Comparison of ENCODE assay signal across 11 cellular contexts in genomic region chr14:68922886-68923285, GRCh38. TPM values are rescaled to one million over a fixed set of nuclear protein-coding genes. Genes with fewer than 3 reads are reported as not detected.
DNase-seq lines count a peak whose midpoint lies in the region; ATAC-seq and TF ChIP-seq lines count a peak whose summit lies in the region.
"Had no signal": no experiment of that assay in that cellular context is flagged by ENCODE, and none has a peak within 500 bp of the region (broad histone marks: within the 10 kb centered on the region; RNA-seq: fewer than 3 reads in every experiment).

No MANE protein-coding gene starts in this region.

- H3K27ac ChIP-seq in AG04450 (ENCODE audit: low read depth, low read length) (peak overlapping the region; percentile 52), PC-9 (peak overlapping the region; percentile 70), fibroblast of lung (ENCODE audit: insufficient read depth, low read length) (peak overlapping the region; percentile 36), caudate nucleus (ENCODE audit: low read depth, low read length) (no peak overlapping the region)

- TF ChIP-seq CTCF in AG04450 (IDR thresholded peaks at IDR 0.05; ENCODE audit: low read depth, low read length) = no peak
- no peak for TF ChIP-seq CTCF in PC-9 (conservative IDR thresholded peaks at IDR 0.05)
- no peak for TF ChIP-seq CTCF in fibroblast of lung (conservative IDR thresholded peaks at IDR 0.05 in 1 of 2, IDR thresholded peaks at IDR 0.05 in 1 of 2; ENCODE audit: low read depth in 1 of 2, low read length in 2 of 2)
- TF ChIP-seq CTCF in omental fat pad (IDR thresholded peaks at IDR 0.05) = no peak

- CTCF ChIA-PET in AG04450 (lab: Charles Lee) (interaction anchor here (2.9 kb wide), 1 partner anchor 12 kb away, joined by 13 read pairs; no protein-coding TSS in a partner anchor), PC-9 (lab: Charles Lee) (no interaction called here)

- H3F3A ChIP-seq in PC-9 (ENCODE audit: insufficient read depth, low read depth) = peaks cover 75% of the 10 kb centered on the region; the same call in 1 of the 2 replicates

- H2AFZ ChIP-seq in PC-9 (no peak overlapping the region), fibroblast of lung (ENCODE audit: low read length) (no peak overlapping the region)

- H3K4me2 ChIP-seq in PC-9 = no peak overlapping the region
- H3K4me2 ChIP-seq in fibroblast of lung (ENCODE audit: extremely low read depth, insufficient read depth, low read length) = no peak overlapping the region

- H3K9me2 ChIP-seq in PC-9 (ENCODE audit: insufficient read depth) = no peaks in the 10 kb centered on the region

- DNase-seq in AG04450 (ENCODE audit: low read depth, low spot score) (no peak), PC-9 (no peak), fibroblast of lung (ENCODE audit: low read depth in 2 of 2) (no peak), omental fat pad (ENCODE audit: low spot score) (no peak), caudate nucleus (lab: John Stamatoyannopoulos, UW) (no peak), COLO829 (ENCODE audit: low spot score) (no peak)
- DNase-seq: amniotic stem cell; effector memory CD4-positive, alpha-beta T cell; MV-4-11 had no signal

- H3K79me2 ChIP-seq in PC-9 (ENCODE audit: low read depth) = peaks cover 97% of the 10 kb centered on the region
- H3K79me2 ChIP-seq in fibroblast of lung (ENCODE audit: control insufficient read depth, insufficient read depth, low read length) = peaks cover 91% of the 10 kb centered on the region

- POLR2A ChIA-PET in AG04450 (lab: Yijun Ruan, JAX) (no interaction called here), PC-9 (lab: Charles Lee; ENCODE audit: unreplicated experiment) (no interaction called here)

- peaks cover 47% of the 10 kb centered on the region for H3K4me1 ChIP-seq in PC-9 (replicated peaks; ENCODE audit: insufficient read depth)
- peaks cover 14% of the 10 kb centered on the region for H3K4me1 ChIP-seq in fibroblast of lung (ENCODE audit: control insufficient read depth, extremely low read depth, insufficient read depth, low read length)

- H3K36me3 ChIP-seq in PC-9 (ENCODE audit: low read depth) (peaks cover 48% of the 10 kb centered on the region), fibroblast of lung (ENCODE audit: control insufficient read depth, insufficient read depth, low read length) (peaks cover 40% of the 10 kb centered on the region)

- BruUV-seq in PC-9 (replicated peaks; lab: Mats Ljungman, UMichigan) = no TSS peak

- peaks cover 42% of the 10 kb centered on the region for H4K20me1 ChIP-seq in PC-9 (ENCODE audit: insufficient read depth)
- peaks cover 4% of the 10 kb centered on the region for H4K20me1 ChIP-seq in fibroblast of lung (ENCODE audit: control insufficient read depth, extremely low read depth, insufficient read depth, low read length)

- no peak overlapping the region for H3K4me3 ChIP-seq in AG04450 (ENCODE audit: low read depth, low read length)
- no peak overlapping the region for H3K4me3 ChIP-seq in PC-9
- H3K4me3 ChIP-seq in fibroblast of lung (replicated peaks in 1 of 4; ENCODE audit: control extremely low read depth in 1 of 4, insufficient read depth in 1 of 4, low read depth in 3 of 4, low read length in 4 of 4) = no peak overlapping the region

- intact Hi-C loops in PC-9 (cut with micrococcal nuclease; ENCODE audit: unreplicated experiment) = no loop called here

- H3K9me3 ChIP-seq in AG04450 (ENCODE audit: control insufficient read depth, insufficient read depth, low read length) (peaks cover 5% of the 10 kb centered on the region; the same call in 1 of the 2 replicates), PC-9 (ENCODE audit: insufficient read depth, low read depth) (peaks cover 5% of the 10 kb centered on the region; the same call in 1 of the 2 replicates), fibroblast of lung (ENCODE audit: control insufficient read depth, insufficient read depth, low read depth, low read length) (no peaks in the 10 kb centered on the region)

- ATAC-seq in omental fat pad (ENCODE audit: low FRiP score) (peak; percentile 29), GM18519 (IDR thresholded peaks at IDR 0.05; ENCODE audit: low FRiP score, unreplicated experiment) (no peak), HG02973 (IDR thresholded peaks at IDR 0.05; ENCODE audit: unreplicated experiment) (no peak)

- H3K9ac ChIP-seq in fibroblast of lung (ENCODE audit: insufficient read depth, low read length) = no peak overlapping the region

- H3K27me3 ChIP-seq in AG04450 (ENCODE audit: control insufficient read depth, insufficient read depth, low read length) (no peaks in the 10 kb centered on the region), PC-9 (ENCODE audit: insufficient read depth, low read depth) (no peaks in the 10 kb centered on the region), fibroblast of lung (ENCODE audit: control insufficient read depth, insufficient read depth, low read length) (no peaks in the 10 kb centered on the region)

RNA-seq across cellular contexts. Expression of gene ACTN1, which starts 56.2 kb away (rescaled TPM):
- polyA plus RNA-seq in AG04450 (2011; rRNA removed) = 641 and 751 TPM in 2 replicates
- polyA minus RNA-seq in AG04450 (2011; rRNA and poly(A)+ RNA removed) = 1,243 and 1,580 TPM in 2 replicates
- total RNA-seq in PC-9 (2021) = 314 and 323 TPM in 2 replicates
- 178 and 254 TPM in 2 replicates for total RNA-seq in fibroblast of lung
- 578 and 729 TPM in 2 replicates for polyA plus RNA-seq in fibroblast of lung
- 491 and 638 TPM in 2 replicates for polyA plus RNA-seq in fibroblast of lung (2012)
- polyA minus RNA-seq in fibroblast of lung (ENCODE audit: low replicate concordance) = 1,123 and 1,490 TPM in 2 replicates
- 100 to 1,000 TPM; 103 to 254 (median 136) TPM for total RNA-seq in omental fat pad
